8 cellular contexts compared by ENCODE assay signal in the genomic region with DNA sequence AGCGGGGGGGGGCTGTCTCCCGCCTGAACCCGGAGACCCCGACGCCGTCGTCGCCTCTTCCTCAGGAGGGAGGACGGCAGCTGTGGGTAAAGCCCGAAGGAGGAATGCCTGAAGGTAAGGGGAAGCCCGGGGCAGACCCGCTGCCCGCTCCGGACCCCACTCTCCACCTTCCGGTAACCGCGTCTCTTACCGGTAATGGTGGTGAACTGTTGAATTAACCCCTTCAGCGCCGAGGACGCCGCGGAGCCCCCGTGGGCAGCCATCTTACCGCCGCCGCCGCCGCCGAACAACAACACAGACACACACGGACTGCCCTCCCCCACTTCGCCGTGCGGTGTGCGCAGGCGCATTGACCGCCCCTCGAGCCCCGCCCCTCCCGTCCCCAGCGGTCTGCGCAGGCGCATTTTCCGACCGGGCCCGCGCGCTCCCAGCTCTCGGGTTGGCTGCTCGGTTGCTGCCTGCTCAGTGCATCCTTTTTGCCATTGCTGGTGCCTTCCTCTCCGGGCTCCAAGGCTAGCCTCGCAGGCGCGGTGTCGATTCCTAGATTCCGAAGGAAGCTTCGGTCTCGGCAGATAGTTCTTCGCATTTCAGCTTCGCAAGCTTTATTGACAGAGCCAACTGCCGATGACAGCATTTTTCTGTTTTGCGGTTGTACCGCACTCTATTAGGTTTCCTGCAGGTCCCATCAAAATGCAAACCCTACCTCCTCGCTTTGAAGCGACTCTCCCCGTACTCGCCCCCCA. TPM values are rescaled to one million over a fixed set of nuclear protein-coding genes. Genes with fewer than 3 reads are reported as not detected.
DNase-seq lines count a peak whose midpoint lies in the region; ATAC-seq lines count a peak whose summit lies in the region.

A gene with protein sequence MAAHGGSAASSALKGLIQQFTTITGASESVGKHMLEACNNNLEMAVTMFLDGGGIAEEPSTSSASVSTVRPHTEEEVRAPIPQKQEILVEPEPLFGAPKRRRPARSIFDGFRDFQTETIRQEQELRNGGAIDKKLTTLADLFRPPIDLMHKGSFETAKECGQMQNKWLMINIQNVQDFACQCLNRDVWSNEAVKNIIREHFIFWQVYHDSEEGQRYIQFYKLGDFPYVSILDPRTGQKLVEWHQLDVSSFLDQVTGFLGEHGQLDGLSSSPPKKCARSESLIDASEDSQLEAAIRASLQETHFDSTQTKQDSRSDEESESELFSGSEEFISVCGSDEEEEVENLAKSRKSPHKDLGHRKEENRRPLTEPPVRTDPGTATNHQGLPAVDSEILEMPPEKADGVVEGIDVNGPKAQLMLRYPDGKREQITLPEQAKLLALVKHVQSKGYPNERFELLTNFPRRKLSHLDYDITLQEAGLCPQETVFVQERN (minus strand): TSS at position 291 of the 743 bp plus-strand sequence. CDS start 28 bp downstream, at position 263.

- H3K9me3 ChIP-seq in HUES48 (ENCODE audit: control insufficient read depth, insufficient read depth, low read length) = no peaks in the 10 kb centered on the region
- H3K9me3 ChIP-seq in NT2/D1 (ENCODE audit: insufficient read depth, low read length) = no peaks in the 10 kb centered on the region
- no peaks in the 10 kb centered on the region for H3K9me3 ChIP-seq in endocrine pancreas (ENCODE audit: control insufficient read depth, low read length)
- H3K9me3 ChIP-seq in mesenchymal stem cell (ENCODE audit: control insufficient read depth, low read length) = no peaks in the 10 kb centered on the region

- H4K8ac ChIP-seq in mesenchymal stem cell (ENCODE audit: low read length) = peak within 1 kb of the TSS; percentile 63

- peak within 1 kb of the TSS; percentile 62 for H4K91ac ChIP-seq in mesenchymal stem cell (ENCODE audit: low read length)

- H3K4me1 ChIP-seq in HUES48 (ENCODE audit: control insufficient read depth, insufficient read depth, low read length) (0 out of 2 replicates have a peak, but pooled peaks cover 9% of the 10 kb centered on the region), NT2/D1 (ENCODE audit: insufficient read depth, insufficient read length) (peaks cover 5% of the 10 kb centered on the region), endocrine pancreas (ENCODE audit: control insufficient read depth, insufficient read depth, low read length) (peaks cover 3% of the 10 kb centered on the region), mesenchymal stem cell (ENCODE audit: control insufficient read depth, insufficient read depth, low read depth, low read length) (peaks cover 3% of the 10 kb centered on the region)

- H2BK120ac ChIP-seq in mesenchymal stem cell (ENCODE audit: low read depth, low read length) = peak within 1 kb of the TSS; percentile 56

- peak within 1 kb of the TSS; percentile 98 for H3K27ac ChIP-seq in HUES48 (ENCODE audit: low read depth, low read length)
- peak within 1 kb of the TSS; percentile 79 for H3K27ac ChIP-seq in mesenchymal stem cell (ENCODE audit: low read length, poor library complexity, severe bottlenecking)

- H3K4me3 ChIP-seq in HUES48 (ENCODE audit: low read depth, low read length) = peak within 1 kb of the TSS; percentile 99
- H3K4me3 ChIP-seq in NT2/D1 (ENCODE audit: insufficient read length, low read depth) = peak within 1 kb of the TSS; percentile 97
- peak within 1 kb of the TSS; percentile 92 for H3K4me3 ChIP-seq in endocrine pancreas (ENCODE audit: control insufficient read depth, insufficient read depth, low read length)
- H3K4me3 ChIP-seq in mesenchymal stem cell (ENCODE audit: insufficient read depth in 1 of 2, low read depth in 1 of 2, low read length in 2 of 2) = peak within 1 kb of the TSS; percentile 81 to 95

- peak within 1 kb of the TSS; percentile 70 to 95 for H3K18ac ChIP-seq in mesenchymal stem cell (ENCODE audit: low read depth in 1 of 2, low read length in 2 of 2)

- H3K4ac ChIP-seq in mesenchymal stem cell (ENCODE audit: low read depth in 1 of 2, low read length in 2 of 2) = peak within 1 kb of the TSS; percentile 55 to 95

- H2BK15ac ChIP-seq in mesenchymal stem cell (ENCODE audit: low read depth, poor library complexity, severe bottlenecking) = no peak within 1 kb of the TSS

- peak within 1 kb of the TSS; percentile 60 for H2AFZ ChIP-seq in mesenchymal stem cell (ENCODE audit: low read depth, low read length)

- CTCF ChIA-PET in activated CD8-positive, alpha-beta memory T cell treated with anti-CD3 and anti-CD28 coated beads, Interleukin-2, amount 10 ng/mL, durations not matched to agents 7 days and 5 days (lab: Charles Lee) = interaction anchor here (0.7 to 1.3 kb wide), 5 partner anchors 9 to 398 kb away, joined by 3 to 4 read pairs (median 3); no protein-coding TSS in a partner anchor

- ATAC-seq in GM21381 (IDR thresholded peaks at IDR 0.05; ENCODE audit: unreplicated experiment) = peak; percentile 82
- ATAC-seq in activated CD8-positive, alpha-beta memory T cell treated with anti-CD3 and anti-CD28 coated beads, Interleukin-2, amount 10 ng/mL, durations not matched to agents 7 days and 5 days = peak; percentile 91

- no peak within 1 kb of the TSS for H2AK5ac ChIP-seq in mesenchymal stem cell (ENCODE audit: low read length, severe bottlenecking)

- peak within 1 kb of the TSS in 1 of 2 experiments; percentile 89 for H3K23ac ChIP-seq in mesenchymal stem cell (ENCODE audit: low read length in 2 of 2)

- H2BK12ac ChIP-seq in mesenchymal stem cell (ENCODE audit: low read length in 2 of 2) = peak within 1 kb of the TSS in 1 of 2 experiments; percentile 10

- H3K27me3 Mint-ChIP-seq in activated CD8-positive, alpha-beta memory T cell treated with anti-CD3 and anti-CD28 coated beads, Interleukin-2, amount 10 ng/mL, durations not matched to agents 7 days and 5 days = peaks cover 3% of the 10 kb centered on the region

- peak within 1 kb of the TSS in 1 of 2 experiments; percentile 93 for H3K14ac ChIP-seq in mesenchymal stem cell (ENCODE audit: low read length in 2 of 2)

- H3K27me3 ChIP-seq in HUES48 (ENCODE audit: control insufficient read depth, insufficient read depth, low read length) (no peaks in the 10 kb centered on the region), NT2/D1 (ENCODE audit: insufficient read depth, insufficient read length) (no peaks in the 10 kb centered on the region), endocrine pancreas (ENCODE audit: control insufficient read depth, insufficient read depth, low read length) (no peaks in the 10 kb centered on the region), mesenchymal stem cell (ENCODE audit: control insufficient read depth in 1 of 2, insufficient read depth in 1 of 2, low read length in 2 of 2) (no peaks in the 10 kb centered on the region)

- peaks cover 13% of the 10 kb centered on the region for H3K4me1 Mint-ChIP-seq in activated CD8-positive, alpha-beta memory T cell treated with anti-CD3 and anti-CD28 coated beads, Interleukin-2, amount 10 ng/mL, durations not matched to agents 7 days and 5 days

- peaks cover 6% of the 10 kb centered on the region for H3K36me3 Mint-ChIP-seq in activated CD8-positive, alpha-beta memory T cell treated with anti-CD3 and anti-CD28 coated beads, Interleukin-2, amount 10 ng/mL, durations not matched to agents 7 days and 5 days

- H3K9ac ChIP-seq in HUES48 (ENCODE audit: low read depth, low read length) (peak within 1 kb of the TSS; percentile 83), NT2/D1 (ENCODE audit: insufficient read length, low read depth) (peak within 1 kb of the TSS; percentile 95), endocrine pancreas (ENCODE audit: control insufficient read depth, insufficient read depth, low read length) (peak within 1 kb of the TSS; percentile 99), mesenchymal stem cell (ENCODE audit: low read length) (peak within 1 kb of the TSS; percentile 96)

- DNase-seq in COR-L47 (lab: John Stamatoyannopoulos, UW) (peak; percentile 97), NT2/D1 (ENCODE audit: low read depth, low spot score) (peak; percentile 89), mesenchymal stem cell (peak; percentile 94)
- peak; percentile 97 for DNase-seq in activated CD8-positive, alpha-beta memory T cell treated with anti-CD3 and anti-CD28 coated beads, Interleukin-2, amount 10 ng/mL, durations not matched to agents 7 days and 5 days
- peak; percentile 93 for DNase-seq in stimulated activated CD8-positive, alpha-beta memory T cell treated with anti-CD3 and anti-CD28 coated beads, Interleukin-12 subunit alpha, Interleukin-12 subunit beta, amount 100 ng/mL, for 24 hours (ENCODE audit: extremely low read depth)

- peak within 1 kb of the TSS; percentile 77 for H3K4me3 Mint-ChIP-seq in activated CD8-positive, alpha-beta memory T cell treated with anti-CD3 and anti-CD28 coated beads, Interleukin-2, amount 10 ng/mL, durations not matched to agents 7 days and 5 days

- H3K79me1 ChIP-seq in mesenchymal stem cell (replicated peaks; ENCODE audit: low read length, poor library complexity, severe bottlenecking) = no peaks in the 10 kb centered on the region

- H2BK5ac ChIP-seq in mesenchymal stem cell (ENCODE audit: low read depth, low read length, poor library complexity, severe bottlenecking) = peak within 1 kb of the TSS; percentile 86

- peak within 1 kb of the TSS; percentile 96 for H3K4me2 ChIP-seq in mesenchymal stem cell (ENCODE audit: low read length, poor library complexity, severe bottlenecking)

- H3K9me3 Mint-ChIP-seq in activated CD8-positive, alpha-beta memory T cell treated with anti-CD3 and anti-CD28 coated beads, Interleukin-2, amount 10 ng/mL, durations not matched to agents 7 days and 5 days (ENCODE audit: low read depth) = no peaks in the 10 kb centered on the region

- under 1% methylated on average over 60 of the region's 67 CpGs for WGBS in mesenchymal stem cell

- H3K27ac Mint-ChIP-seq in activated CD8-positive, alpha-beta memory T cell treated with anti-CD3 and anti-CD28 coated beads, Interleukin-2, amount 10 ng/mL, durations not matched to agents 7 days and 5 days = peak within 1 kb of the TSS; percentile 97

- H3K36me3 ChIP-seq in HUES48 (ENCODE audit: control insufficient read depth, insufficient read depth, low read length) (peaks cover 9% of the 10 kb centered on the region), NT2/D1 (ENCODE audit: insufficient read depth, insufficient read length, low read length) (peaks cover 12% of the 10 kb centered on the region), endocrine pancreas (ENCODE audit: control insufficient read depth, insufficient read depth, low read length) (no peaks in the 10 kb centered on the region), mesenchymal stem cell (ENCODE audit: control insufficient read depth in 1 of 2, insufficient read depth in 2 of 2, low read depth in 1 of 2, low read length in 2 of 2) (peaks cover 5 to 7% of the 10 kb centered on the region in 2 experiments)

RNA-seq across cellular contexts. Expression of the gene that starts here (rescaled TPM):
- 10 to 100 TPM; 50.7 to 60.8 TPM for total RNA-seq in activated CD8-positive, alpha-beta memory T cell treated with anti-CD3 and anti-CD28 coated beads, Interleukin-2, amount 10 ng/mL, durations not matched to agents 7 days and 5 days
- polyA plus RNA-seq in mesenchymal stem cell (2013, experiment 1 of 2) = 23.3 TPM
- 20.7 TPM for polyA plus RNA-seq in mesenchymal stem cell (2013, experiment 2 of 2)

Comparison
In these comparisons a context has a peak if more than half of its experiments do, and no peak if none do; other contexts are left out.
1. Peak in every context shown above with its lines: DNase-seq, ATAC-seq, H3K4me3 ChIP-seq and H3K27ac ChIP-seq.